In genomic region chr5:173016069-173016455, GRCh38 we compare ENCODE assay signal across 9 cellular contexts. TPM values are rescaled to one million over a fixed set of nuclear protein-coding genes. Genes with fewer than 3 reads are reported as not detected.
DNase-seq lines count a peak whose midpoint lies in the region; ATAC-seq, FAIRE-seq and TF ChIP-seq lines count a peak whose summit lies in the region.
"Had no signal": no experiment of that assay in that cellular context is flagged by ENCODE, and none has a peak within 500 bp of the region (broad histone marks: within the 10 kb centered on the region; RNA-seq: fewer than 3 reads in every experiment).

No MANE protein-coding gene starts in this region.

- H3K27ac Mint-ChIP-seq in activated CD4-positive, alpha-beta T cell treated with anti-CD3 and anti-CD28 coated beads, Interleukin-2, amount 10 ng/mL, durations not matched to agents 24 days and 14 days, result peak overlapping the region; percentile 68
- H3K27ac Mint-ChIP-seq in astrocyte (ENCODE audit: unreplicated experiment), result peak overlapping the region; percentile 74

- no peaks in the 10 kb centered on the region for H3K9me3 Mint-ChIP-seq in activated CD4-positive, alpha-beta T cell treated with anti-CD3 and anti-CD28 coated beads, Interleukin-2, amount 10 ng/mL, durations not matched to agents 24 days and 14 days
- no peaks in the 10 kb centered on the region for H3K9me3 Mint-ChIP-seq in astrocyte (ENCODE audit: unreplicated experiment)

- peaks cover 5% of the 10 kb centered on the region for H3K36me3 ChIP-seq in astrocyte (ENCODE audit: insufficient read depth, low read length)
- peaks cover 13% of the 10 kb centered on the region for H3K36me3 ChIP-seq in lower lobe of right lung

- FAIRE-seq in astrocyte (lab: Jason Lieb, UNC), result no peak

- H3K4me3 ChIP-seq in astrocyte (ENCODE audit: insufficient read depth, low read depth, low read length) (no peak overlapping the region), lower lobe of right lung (no peak overlapping the region), foreskin fibroblast (ENCODE audit: low read depth in 1 of 2, low read length in 2 of 2) (no peak overlapping the region)

- H3K4me1 Mint-ChIP-seq in activated CD4-positive, alpha-beta T cell treated with anti-CD3 and anti-CD28 coated beads, Interleukin-2, amount 10 ng/mL, durations not matched to agents 24 days and 14 days, result peaks cover 25% of the 10 kb centered on the region
- H3K4me1 Mint-ChIP-seq in astrocyte (ENCODE audit: low read depth, unreplicated experiment), result peaks cover 18% of the 10 kb centered on the region

- H3K36me3 Mint-ChIP-seq in activated CD4-positive, alpha-beta T cell treated with anti-CD3 and anti-CD28 coated beads, Interleukin-2, amount 10 ng/mL, durations not matched to agents 24 days and 14 days (ENCODE audit: low read depth), result peaks cover 22% of the 10 kb centered on the region
- H3K36me3 Mint-ChIP-seq in astrocyte (ENCODE audit: low read depth, unreplicated experiment), result peaks cover 7% of the 10 kb centered on the region

- H2AFZ ChIP-seq in astrocyte (ENCODE audit: low read depth, low read length), result no peak overlapping the region

- peaks cover 71% of the 10 kb centered on the region for H4K20me1 ChIP-seq in astrocyte (ENCODE audit: insufficient read depth, low read length)

- no peak overlapping the region for H3K4me3 Mint-ChIP-seq in activated CD4-positive, alpha-beta T cell treated with anti-CD3 and anti-CD28 coated beads, Interleukin-2, amount 10 ng/mL, durations not matched to agents 24 days and 14 days
- no peak overlapping the region for H3K4me3 Mint-ChIP-seq in astrocyte (ENCODE audit: unreplicated experiment)

- H3K27me3 Mint-ChIP-seq in activated CD4-positive, alpha-beta T cell treated with anti-CD3 and anti-CD28 coated beads, Interleukin-2, amount 10 ng/mL, durations not matched to agents 24 days and 14 days, result no peaks in the 10 kb centered on the region
- no peaks in the 10 kb centered on the region for H3K27me3 Mint-ChIP-seq in astrocyte (ENCODE audit: low read depth, unreplicated experiment)

- H3K27ac ChIP-seq in astrocyte (ENCODE audit: low read depth, low read length) (peak overlapping the region; percentile 40), lower lobe of right lung (peak overlapping the region; percentile 70), substantia nigra (ENCODE audit: low read depth, low read length, poor library complexity, severe bottlenecking) (peak overlapping the region; percentile 35)

- no peaks in the 10 kb centered on the region for H3K27me3 ChIP-seq in astrocyte (ENCODE audit: insufficient read depth, low read length)
- H3K27me3 ChIP-seq in lower lobe of right lung (ENCODE audit: low read depth), result no peaks in the 10 kb centered on the region

- peak overlapping the region; percentile 42 for H3K4me2 ChIP-seq in astrocyte (ENCODE audit: low read length)

- DNase-seq in activated CD4-positive, alpha-beta T cell treated with anti-CD3 and anti-CD28 coated beads, Interleukin-2, amount 10 ng/mL, durations not matched to agents 24 days and 14 days, result no peak
- DNase-seq in activated CD4-positive, alpha-beta T cell treated with anti-CD3 and anti-CD28 coated beads for 1 hour, result no peak
- DNase-seq in astrocyte (ENCODE audit: low read depth) (no peak), lower lobe of right lung (no peak), substantia nigra (lab: John Stamatoyannopoulos, UW) (no peak), NCI-H2171 treated with DMSO at 0.1 percent for 48 hours (lab: John Stamatoyannopoulos, UW) (no peak), NCI-H446 treated with DMSO at 0.1 percent for 48 hours (lab: John Stamatoyannopoulos, UW) (no peak), foreskin fibroblast (no peak)
- DNase-seq: stimulated activated CD4-positive, alpha-beta T cell treated with anti-CD3 and anti-CD28 coated beads, Interleukin-2, amount 100 ng/mL, for 24 hours had no signal

- intact Hi-C loops in activated CD4-positive, alpha-beta T cell treated with anti-CD3 and anti-CD28 coated beads, Interleukin-2, amount 10 ng/mL, durations not matched to agents 24 days and 14 days (cut with micrococcal nuclease), result no loop called here
- intact Hi-C loops in lower lobe of right lung (cut with DNase I), result no loop called here

- TF ChIP-seq CTCF in astrocyte (IDR thresholded peaks at IDR 0.05; ENCODE audit: insufficient read depth, low read depth, low read length) (no peak), lower lobe of right lung (IDR thresholded peaks at IDR 0.05) (no peak), foreskin fibroblast (IDR thresholded peaks at IDR 0.05; ENCODE audit: low read depth, low read length) (no peak)

- H3K4me1 ChIP-seq in astrocyte (ENCODE audit: insufficient read depth, low read length) (peaks cover 11% of the 10 kb centered on the region), lower lobe of right lung (peaks cover 73% of the 10 kb centered on the region)

- H3K79me2 ChIP-seq in astrocyte (ENCODE audit: insufficient read depth, low read length), result peaks cover 79% of the 10 kb centered on the region

- H3K9ac ChIP-seq in astrocyte (ENCODE audit: low read length), result peak overlapping the region; percentile 12

- H3K9me3 ChIP-seq in astrocyte (ENCODE audit: insufficient read depth, low read depth, low read length) (no peaks in the 10 kb centered on the region), lower lobe of right lung (no peaks in the 10 kb centered on the region)

- no peak for ATAC-seq in lower lobe of right lung

RNA-seq across cellular contexts. Expression of gene ATP6V0E1, which starts 32.5 kb away (rescaled TPM):
- 146 and 147 TPM in 2 replicates for total RNA-seq in activated CD4-positive, alpha-beta T cell treated with anti-CD3 and anti-CD28 coated beads, Interleukin-2, amount 10 ng/mL, durations not matched to agents 24 days and 14 days
- 309 and 327 TPM in 2 replicates for total RNA-seq in astrocyte
- 285 TPM for total RNA-seq in lower lobe of right lung

RNA-seq across cellular contexts. Expression of gene CREBRF, which starts 40.1 kb away (rescaled TPM):
- total RNA-seq in activated CD4-positive, alpha-beta T cell treated with anti-CD3 and anti-CD28 coated beads, Interleukin-2, amount 10 ng/mL, durations not matched to agents 24 days and 14 days, result 6.2 and 6.7 TPM in 2 replicates
- total RNA-seq in astrocyte, result 10.0 and 10.1 TPM in 2 replicates
- 50.2 TPM for total RNA-seq in lower lobe of right lung

RNA-seq across cellular contexts. Expression of gene RPL26L1, which starts 56.8 kb away (rescaled TPM):
- 76.7 and 77.8 TPM in 2 replicates for total RNA-seq in activated CD4-positive, alpha-beta T cell treated with anti-CD3 and anti-CD28 coated beads, Interleukin-2, amount 10 ng/mL, durations not matched to agents 24 days and 14 days
- 50.6 and 54.3 TPM in 2 replicates for total RNA-seq in astrocyte
- total RNA-seq in lower lobe of right lung, result 16.6 TPM
